In genomic region chr7:18037609-18038008, GRCh38 we compare ENCODE assay signal across 38 cellular contexts. TPM values are rescaled to one million over a fixed set of nuclear protein-coding genes. Genes with fewer than 3 reads are reported as not detected.
"Had no signal": no experiment of that assay in that cellular context is flagged by ENCODE, and none has a peak within 500 bp of the region (broad histone marks: within the 10 kb centered on the region; RNA-seq: fewer than 3 reads in every experiment).

No MANE protein-coding gene starts in this region.

- H3K27me3 Mint-ChIP-seq: activated naive CD4-positive, alpha-beta T cell treated with anti-CD3 and anti-CD28 coated beads, Interleukin-2, amount 10 ng/mL, durations not matched to agents 7 days and 5 days; brain; memory B cell had no signal

- H3K27me3 ChIP-seq: ascending aorta, cardiac muscle cell, colonic mucosa, gastrocnemius medialis, hepatocyte, right atrium auricular region, stomach, tibial artery, upper lobe of right lung had no signal

- H3K4me2 ChIP-seq: hepatocyte, smooth muscle cell had no signal

- H3K4me1 Mint-ChIP-seq: activated CD8-positive, alpha-beta memory T cell treated with anti-CD3 and anti-CD28 coated beads, Interleukin-2, amount 10 ng/mL, durations not matched to agents 7 days and 5 days; activated naive CD4-positive, alpha-beta T cell treated with anti-CD3 and anti-CD28 coated beads, Interleukin-2, amount 10 ng/mL, durations not matched to agents 7 days and 5 days; activated naive CD8-positive, alpha-beta T cell treated with anti-CD3 and anti-CD28 coated beads, Interleukin-2, amount 10 ng/mL, durations not matched to agents 7 days and 5 days; immature natural killer cell; memory B cell; naive thymus-derived CD4-positive, alpha-beta T cell; stimulated activated naive B cell treated with anti-CD40 and anti-IgM and Interleukin-4, amounts not matched to agents 10 μg/mL and 1 μg/mL and 100 μg/mL, for 72 hours had no signal

- H3K27ac Mint-ChIP-seq: activated CD8-positive, alpha-beta memory T cell treated with anti-CD3 and anti-CD28 coated beads, Interleukin-2, amount 10 ng/mL, durations not matched to agents 7 days and 5 days; activated CD8-positive, alpha-beta T cell treated with anti-CD3 and anti-CD28 coated beads, Interleukin-2, amount 10 ng/mL, durations not matched to agents 7 days and 5 days; activated naive CD4-positive, alpha-beta T cell treated with anti-CD3 and anti-CD28 coated beads, Interleukin-2, amount 10 ng/mL, durations not matched to agents 7 days and 5 days; activated naive CD8-positive, alpha-beta T cell treated with anti-CD3 and anti-CD28 coated beads, Interleukin-2, amount 10 ng/mL, durations not matched to agents 7 days and 5 days; activated T-cell treated with anti-CD3 and anti-CD28 coated beads, Interleukin-2, amount 50 U/mL, for 72 hours; immature natural killer cell; memory B cell; naive thymus-derived CD4-positive, alpha-beta T cell; T-helper 1 cell treated with Interleukin-12 subunit alpha and Interleukin-12 subunit beta and Interleukin-4 antibody, amounts not matched to agents 30 μg/mL and 1 μg/mL, for 36 hours had no signal

- FAIRE-seq: endometrium, kidney, TTC549 had no signal

- H3K27ac ChIP-seq: ascending aorta, cardiac muscle cell, colonic mucosa, gastrocnemius medialis, hepatocyte, right atrium auricular region, stomach, tibial artery, upper lobe of right lung had no signal

- H3K4me3 Mint-ChIP-seq: activated CD8-positive, alpha-beta memory T cell treated with anti-CD3 and anti-CD28 coated beads, Interleukin-2, amount 10 ng/mL, durations not matched to agents 7 days and 5 days; activated CD8-positive, alpha-beta T cell treated with anti-CD3 and anti-CD28 coated beads, Interleukin-2, amount 10 ng/mL, durations not matched to agents 7 days and 5 days; activated naive CD4-positive, alpha-beta T cell treated with anti-CD3 and anti-CD28 coated beads, Interleukin-2, amount 10 ng/mL, durations not matched to agents 7 days and 5 days; activated naive CD8-positive, alpha-beta T cell treated with anti-CD3 and anti-CD28 coated beads, Interleukin-2, amount 10 ng/mL, durations not matched to agents 7 days and 5 days; activated T-cell treated with anti-CD3 and anti-CD28 coated beads, Interleukin-2, amount 50 U/mL, for 72 hours; brain; immature natural killer cell; memory B cell; naive thymus-derived CD4-positive, alpha-beta T cell; stimulated activated naive B cell treated with anti-CD40 and anti-IgM and Interleukin-4, amounts not matched to agents 10 μg/mL and 1 μg/mL and 100 μg/mL, for 72 hours; T-helper 1 cell treated with Interleukin-12 subunit alpha and Interleukin-12 subunit beta and Interleukin-4 antibody, amounts not matched to agents 30 μg/mL and 1 μg/mL, for 36 hours had no signal

- H3K36me3 ChIP-seq: ascending aorta, cardiac muscle cell, colonic mucosa, gastrocnemius medialis, right atrium auricular region, stomach, tibial artery, upper lobe of right lung had no signal

- H3K79me2 ChIP-seq: hepatocyte had no signal

- H3K4me3 ChIP-seq: ascending aorta, cardiac muscle cell, colonic mucosa, gastrocnemius medialis, hepatocyte, right atrium auricular region, smooth muscle cell, stomach, tibial artery, upper lobe of right lung had no signal

- H3K9me3 Mint-ChIP-seq: activated naive CD4-positive, alpha-beta T cell treated with anti-CD3 and anti-CD28 coated beads, Interleukin-2, amount 10 ng/mL, durations not matched to agents 7 days and 5 days; activated naive CD8-positive, alpha-beta T cell treated with anti-CD3 and anti-CD28 coated beads, Interleukin-2, amount 10 ng/mL, durations not matched to agents 7 days and 5 days; immature natural killer cell; memory B cell; T-helper 1 cell treated with Interleukin-12 subunit alpha and Interleukin-12 subunit beta and Interleukin-4 antibody, amounts not matched to agents 30 μg/mL and 1 μg/mL, for 36 hours had no signal

- H3K4me1 ChIP-seq: ascending aorta, colonic mucosa, gastrocnemius medialis, right atrium auricular region, stomach, tibial artery, upper lobe of right lung had no signal

- H2AFZ ChIP-seq: hepatocyte had no signal

- H3K9me3 ChIP-seq: ascending aorta, colonic mucosa, gastrocnemius medialis, stomach, tibial artery, upper lobe of right lung had no signal

- H3K36me3 Mint-ChIP-seq: activated CD8-positive, alpha-beta memory T cell treated with anti-CD3 and anti-CD28 coated beads, Interleukin-2, amount 10 ng/mL, durations not matched to agents 7 days and 5 days; activated naive CD4-positive, alpha-beta T cell treated with anti-CD3 and anti-CD28 coated beads, Interleukin-2, amount 10 ng/mL, durations not matched to agents 7 days and 5 days; activated naive CD8-positive, alpha-beta T cell treated with anti-CD3 and anti-CD28 coated beads, Interleukin-2, amount 10 ng/mL, durations not matched to agents 7 days and 5 days; immature natural killer cell; memory B cell had no signal

- DNase-seq: activated CD4-positive, CD25-positive, alpha-beta regulatory T cell treated with anti-CD3 and anti-CD28 coated beads, Interleukin-2, amount 50 U/mL, for 72 hours; activated CD8-positive, alpha-beta memory T cell treated with anti-CD3 and anti-CD28 coated beads, Interleukin-2, amount 10 ng/mL, durations not matched to agents 7 days and 5 days; activated CD8-positive, alpha-beta T cell treated with anti-CD3 and anti-CD28 coated beads, Interleukin-2, amount 10 ng/mL, durations not matched to agents 7 days and 5 days; activated naive CD4-positive, alpha-beta T cell treated with anti-CD3 and anti-CD28 coated beads, Interleukin-2, amount 10 ng/mL, durations not matched to agents 7 days and 5 days; activated naive CD8-positive, alpha-beta T cell treated with anti-CD3 and anti-CD28 coated beads, Interleukin-2, amount 10 ng/mL, durations not matched to agents 7 days and 5 days; activated T-cell treated with anti-CD3 and anti-CD28 coated beads, Interleukin-2, amount 50 U/mL, for 72 hours; cerebellar nuclear complex; colonic mucosa; effector CD8-positive, alpha-beta T cell; gastrocnemius medialis; glutamatergic neuron; immature natural killer cell; kidney; left colon; midbrain; naive thymus-derived CD4-positive, alpha-beta T cell; occipital lobe; stimulated activated CD4-positive, alpha-beta T cell treated with anti-CD3 and anti-CD28 coated beads, Interleukin-2, amount 100 ng/mL, for 24 hours; stimulated activated naive B cell treated with anti-CD40 and anti-IgM and Interleukin-4, amounts not matched to agents 10 μg/mL and 1 μg/mL and 100 μg/mL, for 72 hours; stomach; T-helper 9 cell; tibial artery; upper lobe of right lung had no signal

RNA-seq across cellular contexts. Expression of gene PRPS1L1, which starts 10.0 kb away (rescaled TPM):
- total RNA-seq: activated CD8-positive, alpha-beta memory T cell treated with anti-CD3 and anti-CD28 coated beads, Interleukin-2, amount 10 ng/mL, durations not matched to agents 7 days and 5 days; activated CD8-positive, alpha-beta T cell treated with anti-CD3 and anti-CD28 coated beads, Interleukin-2, amount 10 ng/mL, durations not matched to agents 7 days and 5 days; activated naive CD8-positive, alpha-beta T cell treated with anti-CD3 and anti-CD28 coated beads, Interleukin-2, amount 10 ng/mL, durations not matched to agents 7 days and 5 days; activated T-cell treated with anti-CD3 and anti-CD28 coated beads, Interleukin-2, amount 50 U/mL, for 72 hours; ascending aorta; cardiac muscle cell; colonic mucosa; dermis microvascular lymphatic vessel endothelial cell; epithelial cell of proximal tubule; gastrocnemius medialis; hepatocyte; kidney; left colon; lower leg skin; naive thymus-derived CD4-positive, alpha-beta T cell; occipital lobe; pulmonary artery endothelial cell; right atrium auricular region; smooth muscle cell; stomach; upper lobe of right lung had no signal
- polyA plus RNA-seq: cardiac muscle cell; hepatocyte; immature natural killer cell; naive thymus-derived CD4-positive, alpha-beta T cell; neural cell; smooth muscle cell; stomach had no signal
